20 cellular contexts compared by ENCODE assay signal in genomic region chr6:39926668-39927067, GRCh38. TPM values are rescaled to one million over a fixed set of nuclear protein-coding genes. Genes with fewer than 3 reads are reported as not detected.
DNase-seq lines count a peak whose midpoint lies in the region; ATAC-seq and TF ChIP-seq lines count a peak whose summit lies in the region.
"Had no signal": no experiment of that assay in that cellular context is flagged by ENCODE, and none has a peak within 500 bp of the region (broad histone marks: within the 10 kb centered on the region; RNA-seq: fewer than 3 reads in every experiment).

No MANE protein-coding gene starts in this region.

- intact Hi-C loops in natural killer cell (cut with micrococcal nuclease), result no loop called here
- intact Hi-C loops in MCF 10A (cut with micrococcal nuclease), result no loop called here
- intact Hi-C loops in vagina (cut with DNase I), result no loop called here

- no peak overlapping the region for H2BK12ac ChIP-seq in mesenchymal stem cell (ENCODE audit: low read length in 2 of 2)

- no peak overlapping the region for H2BK120ac ChIP-seq in mesenchymal stem cell (ENCODE audit: low read depth, low read length)

- CTCF ChIA-PET in MCF 10A (lab: Yijun Ruan, JAX), result no interaction called here

- POLR2A ChIA-PET in MCF 10A (lab: Yijun Ruan, JAX), result no interaction called here

- H3K36me3 Mint-ChIP-seq in natural killer cell treated with Interleukin-12 subunit alpha and Interleukin-12 subunit beta and Interleukin-15 and Interleukin-18, amount 100 ng/mL, for 72 hours, result no peaks in the 10 kb centered on the region
- H3K36me3 Mint-ChIP-seq in natural killer cell (no peaks in the 10 kb centered on the region), MCF 10A (ENCODE audit: insufficient read depth, unreplicated experiment) (peaks cover 12% of the 10 kb centered on the region)

- no peak overlapping the region for H3K23ac ChIP-seq in mesenchymal stem cell (ENCODE audit: low read length in 2 of 2)

- DNase-seq in natural killer cell treated with Interleukin-12 subunit alpha and Interleukin-12 subunit beta and Interleukin-15 and Interleukin-18, amount 100 ng/mL, for 72 hours (ENCODE audit: low spot score), result no peak
- DNase-seq in natural killer cell, result no peak
- peak; percentile 41 for DNase-seq in MCF 10A (ENCODE audit: unreplicated experiment)
- peak; percentile 15 for DNase-seq in mesenchymal stem cell
- no peak for DNase-seq in vagina (ENCODE audit: extremely low spot score in 2 of 2)
- DNase-seq in GM13977 (ENCODE audit: low spot score), result no peak
- DNase-seq in DMS153 treated with DMSO at 0.1 percent for 48 hours (lab: John Stamatoyannopoulos, UW; ENCODE audit: unreplicated experiment), result no peak
- DNase-seq: activated CD4-positive, alpha-beta T cell treated with anti-CD3 and anti-CD28 coated beads for 4 hours; GF-D8; hippocampal formation; Karpas-422; left cardiac atrium; NCI-H1436 treated with DMSO at 0.1 percent for 48 hours; NCI-H345; nucleus accumbens; SIG-M5; sigmoid colon; stimulated activated CD4-positive, alpha-beta T cell treated with anti-CD3 and anti-CD28 coated beads, Interleukin-4, amount 100 ng/mL, for 24 hours; uterus had no signal

- peaks cover 16% of the 10 kb centered on the region for H3K4me1 ChIP-seq in mesenchymal stem cell (ENCODE audit: control insufficient read depth, insufficient read depth, low read depth, low read length)
- H3K4me1 ChIP-seq in vagina, result peaks cover 19% of the 10 kb centered on the region
- H3K4me1 ChIP-seq: uterus had no signal

- H3K27me3 Mint-ChIP-seq in natural killer cell treated with Interleukin-12 subunit alpha and Interleukin-12 subunit beta and Interleukin-15 and Interleukin-18, amount 100 ng/mL, for 72 hours, result no peaks in the 10 kb centered on the region
- H3K27me3 Mint-ChIP-seq in natural killer cell (ENCODE audit: low read depth in 2 of 2) (no peaks in the 10 kb centered on the region), MCF 10A (ENCODE audit: insufficient read depth, unreplicated experiment) (no peaks in the 10 kb centered on the region)

- no peak for TF ChIP-seq CTCF in natural killer cell (IDR thresholded peaks at IDR 0.05)
- TF ChIP-seq CTCF in MCF 10A (IDR thresholded peaks at IDR 0.05; ENCODE audit: unreplicated experiment), result no peak
- TF ChIP-seq CTCF in vagina (IDR thresholded peaks at IDR 0.05), result no peak
- TF ChIP-seq CTCF in GM13977 (IDR thresholded peaks at IDR 0.05; ENCODE audit: extremely low read depth, insufficient read depth, missing control alignments), result no peak

- peak overlapping the region; percentile 44 for H3K27ac ChIP-seq in mesenchymal stem cell (ENCODE audit: low read length, poor library complexity, severe bottlenecking)
- H3K27ac ChIP-seq in vagina, result peak overlapping the region; percentile 20
- H3K27ac ChIP-seq: sigmoid colon had no signal

- H2BK5ac ChIP-seq in mesenchymal stem cell (ENCODE audit: low read depth, low read length, poor library complexity, severe bottlenecking), result no peak overlapping the region

- peak overlapping the region; percentile 21 to 62 for H3K27ac Mint-ChIP-seq in natural killer cell treated with Interleukin-12 subunit alpha and Interleukin-12 subunit beta and Interleukin-15 and Interleukin-18, amount 100 ng/mL, for 72 hours
- H3K27ac Mint-ChIP-seq in natural killer cell, result no peak overlapping the region
- no peak overlapping the region for H3K27ac Mint-ChIP-seq in MCF 10A (ENCODE audit: low read depth, unreplicated experiment)

- in situ Hi-C loops in GM13977 (cut with MboI; ENCODE audit: low pct_unique_long_range_greater_than_20kb, low sequenced_read_pairs, unreplicated experiment), result no loop called here

- H3K9ac ChIP-seq in mesenchymal stem cell (ENCODE audit: low read length), result no peak overlapping the region

- WGBS in mesenchymal stem cell, result 87% methylated on average over 2 of the region's 3 CpGs

- H3K4me1 Mint-ChIP-seq in natural killer cell treated with Interleukin-12 subunit alpha and Interleukin-12 subunit beta and Interleukin-15 and Interleukin-18, amount 100 ng/mL, for 72 hours (ENCODE audit: low read depth in 2 of 2), result peaks cover 5 to 6% of the 10 kb centered on the region in 2 donors
- peaks cover 4 to 6% of the 10 kb centered on the region in 2 donors for H3K4me1 Mint-ChIP-seq in natural killer cell
- peaks cover 38% of the 10 kb centered on the region for H3K4me1 Mint-ChIP-seq in MCF 10A (ENCODE audit: insufficient read depth, unreplicated experiment)

- no peaks in the 10 kb centered on the region for H3K9me3 ChIP-seq in mesenchymal stem cell (ENCODE audit: control insufficient read depth, low read length)
- no peaks in the 10 kb centered on the region for H3K9me3 ChIP-seq in vagina
- H3K9me3 ChIP-seq: sigmoid colon, uterus had no signal

- H3K14ac ChIP-seq in mesenchymal stem cell (ENCODE audit: low read length in 2 of 2), result no peak overlapping the region

- no peak overlapping the region for H3K4ac ChIP-seq in mesenchymal stem cell (ENCODE audit: low read depth in 1 of 2, low read length in 2 of 2)

- H3K4me3 ChIP-seq in mesenchymal stem cell (ENCODE audit: insufficient read depth in 1 of 2, low read depth in 1 of 2, low read length in 2 of 2) (no peak overlapping the region), vagina (no peak overlapping the region)
- H3K4me3 ChIP-seq: sigmoid colon, uterus had no signal

- no peak overlapping the region for H4K8ac ChIP-seq in mesenchymal stem cell (ENCODE audit: low read length)

- no peak for TF ChIP-seq POLR2A in vagina (IDR thresholded peaks at IDR 0.05)

- peaks cover 18% of the 10 kb centered on the region for H3K79me1 ChIP-seq in mesenchymal stem cell (replicated peaks; ENCODE audit: low read length, poor library complexity, severe bottlenecking)

- peak overlapping the region; percentile 67 for H2AK5ac ChIP-seq in mesenchymal stem cell (ENCODE audit: low read length, severe bottlenecking)

- no peak overlapping the region for H3K4me3 Mint-ChIP-seq in natural killer cell treated with Interleukin-12 subunit alpha and Interleukin-12 subunit beta and Interleukin-15 and Interleukin-18, amount 100 ng/mL, for 72 hours
- H3K4me3 Mint-ChIP-seq in natural killer cell (no peak overlapping the region), MCF 10A (ENCODE audit: unreplicated experiment) (no peak overlapping the region)

- no peaks in the 10 kb centered on the region for H3K27me3 ChIP-seq in mesenchymal stem cell (ENCODE audit: control insufficient read depth in 1 of 2, insufficient read depth in 1 of 2, low read length in 2 of 2)
- H3K27me3 ChIP-seq in vagina, result no peaks in the 10 kb centered on the region
- H3K27me3 ChIP-seq: sigmoid colon, uterus had no signal

- H3K9me3 Mint-ChIP-seq in natural killer cell treated with Interleukin-12 subunit alpha and Interleukin-12 subunit beta and Interleukin-15 and Interleukin-18, amount 100 ng/mL, for 72 hours, result peaks cover 5% of the 10 kb centered on the region
- H3K9me3 Mint-ChIP-seq in natural killer cell, result no peaks in the 10 kb centered on the region
- no peaks in the 10 kb centered on the region for H3K9me3 Mint-ChIP-seq in MCF 10A (ENCODE audit: unreplicated experiment)

- H4K91ac ChIP-seq in mesenchymal stem cell (ENCODE audit: low read length), result no peak overlapping the region

- H3K36me3 ChIP-seq in mesenchymal stem cell (ENCODE audit: control insufficient read depth in 1 of 2, insufficient read depth in 2 of 2, low read depth in 1 of 2, low read length in 2 of 2) (peaks cover 35 to 38% of the 10 kb centered on the region in 2 experiments), vagina (peaks cover 0 to 14% of the 10 kb centered on the region in 2 donors)
- H3K36me3 ChIP-seq: uterus had no signal

- no peak overlapping the region for H2BK15ac ChIP-seq in mesenchymal stem cell (ENCODE audit: low read depth, poor library complexity, severe bottlenecking)

- H3K18ac ChIP-seq in mesenchymal stem cell (ENCODE audit: low read depth in 1 of 2, low read length in 2 of 2), result no peak overlapping the region

- H3K4me2 ChIP-seq in mesenchymal stem cell (ENCODE audit: low read length, poor library complexity, severe bottlenecking), result no peak overlapping the region

- no TSS peak for BruUV-seq in MCF 10A (replicated peaks; lab: Mats Ljungman, UMichigan)

- no peak for ATAC-seq in natural killer cell treated with Interleukin-12 subunit alpha and Interleukin-12 subunit beta and Interleukin-15 and Interleukin-18, amount 100 ng/mL, for 72 hours
- ATAC-seq in natural killer cell, result no peak
- no peak for ATAC-seq in GM18867 (IDR thresholded peaks at IDR 0.05; ENCODE audit: unreplicated experiment)
- ATAC-seq: left cardiac atrium had no signal

- no peak overlapping the region for H2AFZ ChIP-seq in mesenchymal stem cell (ENCODE audit: low read depth, low read length)

RNA-seq across cellular contexts. Expression of gene MOCS1, which starts 7.6 kb away (rescaled TPM):
- total RNA-seq in natural killer cell treated with Interleukin-12 subunit alpha and Interleukin-12 subunit beta and Interleukin-15 and Interleukin-18, amount 100 ng/mL, for 72 hours, result 1 to 10 TPM; 2.0 to 2.1 TPM
- total RNA-seq in natural killer cell (1 to 10 TPM in 2 of 3 donors, under 1 TPM in 1; 0.60 to 1.6 (median 1.5) TPM), MCF 10A (2022) (4.9 and 5.3 TPM in 2 replicates), vagina (14.7 TPM)
- 10.7 TPM for polyA plus RNA-seq in mesenchymal stem cell (2013, experiment 1 of 2)
- 10.4 TPM for polyA plus RNA-seq in mesenchymal stem cell (2013, experiment 2 of 2)

Comparison
In these comparisons a context has a peak if more than half of its experiments do, and no peak if none do; other contexts are left out.
1. H3K27ac Mint-ChIP-seq: peak in natural killer cell treated with Interleukin-12 subunit alpha and Interleukin-12 subunit beta and Interleukin-15 and Interleukin-18, amount 100 ng/mL, for 72 hours (2 of 2); none in natural killer cell (0 of 2) and MCF 10A (single experiment).
2. DNase-seq: peak in MCF 10A (single experiment) and mesenchymal stem cell (single experiment); none in natural killer cell treated with Interleukin-12 subunit alpha and Interleukin-12 subunit beta and Interleukin-15 and Interleukin-18, amount 100 ng/mL, for 72 hours (single experiment), natural killer cell (single experiment), vagina (0 of 2), GM13977 (single experiment) and DMS153 treated with DMSO at 0.1 percent for 48 hours (single experiment).